In the genomic region with DNA sequence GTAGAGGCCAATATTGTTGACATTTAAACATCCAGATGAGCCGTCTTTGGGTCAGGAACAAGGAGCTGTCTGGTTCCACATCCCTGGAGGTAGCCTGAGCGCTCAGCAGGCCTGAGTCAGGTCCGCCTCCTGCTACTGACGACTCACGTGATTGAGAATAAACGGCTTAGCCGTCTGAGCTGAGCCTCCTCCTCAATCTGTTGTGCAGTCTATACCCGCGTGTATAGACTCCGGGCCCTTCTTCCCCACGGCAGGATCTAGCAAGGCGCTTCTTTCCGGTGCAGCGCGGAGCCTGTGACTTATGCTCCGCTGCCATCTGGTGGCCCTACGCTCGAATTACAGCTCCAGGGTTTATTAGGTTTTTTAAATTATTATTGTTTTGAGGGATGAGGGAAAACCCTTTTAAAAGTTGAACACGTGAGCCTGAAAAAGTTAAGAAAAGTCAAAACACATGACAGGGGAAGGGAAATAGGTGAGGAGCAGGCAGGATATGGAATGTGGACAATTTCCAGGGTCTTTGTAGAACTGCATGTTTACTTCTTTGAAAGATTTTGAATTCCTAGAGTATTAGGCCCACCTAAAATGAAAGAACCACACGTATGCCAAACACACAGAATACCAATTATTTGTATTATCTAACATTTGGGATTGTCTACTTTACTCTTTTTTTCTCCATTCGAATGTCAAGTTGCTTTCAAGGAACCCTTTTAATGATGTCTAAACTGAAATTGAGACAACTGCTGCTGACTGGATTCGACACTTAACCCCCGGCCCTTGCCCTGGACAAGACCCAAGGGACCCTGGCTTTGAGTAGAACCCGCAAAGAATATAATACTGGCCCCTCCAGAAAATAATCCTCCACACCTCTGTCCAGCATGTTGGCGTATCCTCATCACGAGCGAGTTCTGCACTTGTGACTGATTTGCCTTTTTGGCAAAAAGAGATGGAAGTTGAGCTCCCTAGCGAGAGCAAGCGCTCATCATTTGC, we compare ENCODE assay signal across 8 cellular contexts.
DNase-seq lines count a peak whose midpoint lies in the region; ATAC-seq and TF ChIP-seq lines count a peak whose summit lies in the region.

No MANE protein-coding gene starts in this region.

- no peak for TF ChIP-seq POLR2A in gastrocnemius medialis (IDR thresholded peaks at IDR 0.05)

- peaks cover 10% of the 10 kb centered on the region for H3K4me1 Mint-ChIP-seq in T-helper 1 cell treated with Interleukin-12 subunit alpha and Interleukin-12 subunit beta and Interleukin-4 antibody, amounts not matched to agents 30 μg/mL and 1 μg/mL, for 36 hours (ENCODE audit: low read depth)

- in situ Hi-C loops in gastrocnemius medialis (cut with MboI; ENCODE audit: low sequenced_read_pairs in 4 of 4): loop anchor here in 1 of 4 donors (5.0 kb wide), 1 partner anchor 313 kb away; no protein-coding TSS in a partner anchor

- H3K9me3 ChIP-seq in right cardiac atrium (ENCODE audit: control insufficient read depth, low read length) (no peaks in the 10 kb centered on the region), gastrocnemius medialis (no peaks in the 10 kb centered on the region)

- intact Hi-C loops in right cardiac atrium (cut with DNase I) (loop anchor here (1.0 to 10.0 kb wide), 4 partner anchors 305 to 313 kb away; no protein-coding TSS in a partner anchor), gastrocnemius medialis (cut with DNase I; ENCODE audit: low total_unique reads) (loop anchor here (1.0 kb wide), 1 partner anchor 311 kb away; no protein-coding TSS in a partner anchor)

- DNase-seq in NCI-H1436 (lab: John Stamatoyannopoulos, UW) (peak; percentile 76), amygdala (lab: John Stamatoyannopoulos, UW) (peak in 45 of 56 donors; percentile 8 to 73 (median 28)), right cardiac atrium (peak; percentile 66 to 87 (median 81)), gastrocnemius medialis (peak; percentile 32 to 36)

- H3K27me3 ChIP-seq in right cardiac atrium (ENCODE audit: control insufficient read depth, insufficient read depth) (no peaks in the 10 kb centered on the region), gastrocnemius medialis (no peaks in the 10 kb centered on the region)

- H3K27ac ChIP-seq in right cardiac atrium (ENCODE audit: low read length) (no peak overlapping the region), gastrocnemius medialis (no peak overlapping the region)

- ATAC-seq in HG02759 (IDR thresholded peaks at IDR 0.05; ENCODE audit: unreplicated experiment): peak; percentile 82
- ATAC-seq in right cardiac atrium: peak; percentile 75 to 83
- ATAC-seq in gastrocnemius medialis: peak; percentile 76 to 85
- no peak for ATAC-seq in GM21737 (IDR thresholded peaks at IDR 0.05; ENCODE audit: unreplicated experiment)

- no peaks in the 10 kb centered on the region for H3K9me3 Mint-ChIP-seq in T-helper 1 cell treated with Interleukin-12 subunit alpha and Interleukin-12 subunit beta and Interleukin-4 antibody, amounts not matched to agents 30 μg/mL and 1 μg/mL, for 36 hours

- no peaks in the 10 kb centered on the region for H3K4me1 ChIP-seq in right cardiac atrium (ENCODE audit: control insufficient read depth, insufficient read depth, low read length)
- H3K4me1 ChIP-seq in gastrocnemius medialis: no peaks in the 10 kb centered on the region

- WGBS in right cardiac atrium: 36% methylated on average over 29 of the region's 29 CpGs

- TF ChIP-seq CTCF in GM12875 (IDR thresholded peaks at IDR 0.05; ENCODE audit: borderline replicate concordance, insufficient read depth, low read depth, low read length) (peak; percentile 78), gastrocnemius medialis (IDR thresholded peaks at IDR 0.05 in 4 of 5, conservative IDR thresholded peaks at IDR 0.05 in 1 of 5) (peak; percentile 79 to 93 (median 88))

- H3K36me3 ChIP-seq in gastrocnemius medialis: no peaks in the 10 kb centered on the region

- H3K4me3 Mint-ChIP-seq in T-helper 1 cell treated with Interleukin-12 subunit alpha and Interleukin-12 subunit beta and Interleukin-4 antibody, amounts not matched to agents 30 μg/mL and 1 μg/mL, for 36 hours: no peak overlapping the region

- peak overlapping the region; percentile 21 for H3K27ac Mint-ChIP-seq in T-helper 1 cell treated with Interleukin-12 subunit alpha and Interleukin-12 subunit beta and Interleukin-4 antibody, amounts not matched to agents 30 μg/mL and 1 μg/mL, for 36 hours

- H3K4me3 ChIP-seq in GM12875 (ENCODE audit: low read depth, low read length) (no peak overlapping the region), right cardiac atrium (ENCODE audit: low read length) (no peak overlapping the region), gastrocnemius medialis (peak overlapping the region in 1 of 4 donors; percentile 31)

- no peaks in the 10 kb centered on the region for H3K36me3 Mint-ChIP-seq in T-helper 1 cell treated with Interleukin-12 subunit alpha and Interleukin-12 subunit beta and Interleukin-4 antibody, amounts not matched to agents 30 μg/mL and 1 μg/mL, for 36 hours (ENCODE audit: low read depth)

- H3K27me3 Mint-ChIP-seq in T-helper 1 cell treated with Interleukin-12 subunit alpha and Interleukin-12 subunit beta and Interleukin-4 antibody, amounts not matched to agents 30 μg/mL and 1 μg/mL, for 36 hours (ENCODE audit: low read depth): peaks cover 13% of the 10 kb centered on the region

Comparison
In these comparisons a context has a peak if more than half of its experiments do, and no peak if none do; other contexts are left out.
1. DNase-seq: peak in every context shown above with its lines; median percentile 81 in right cardiac atrium; 76 in NCI-H1436; 34 in gastrocnemius medialis; 28 in amygdala.